Comparison of ENCODE assay signal across 8 cellular contexts in the genomic region with DNA sequence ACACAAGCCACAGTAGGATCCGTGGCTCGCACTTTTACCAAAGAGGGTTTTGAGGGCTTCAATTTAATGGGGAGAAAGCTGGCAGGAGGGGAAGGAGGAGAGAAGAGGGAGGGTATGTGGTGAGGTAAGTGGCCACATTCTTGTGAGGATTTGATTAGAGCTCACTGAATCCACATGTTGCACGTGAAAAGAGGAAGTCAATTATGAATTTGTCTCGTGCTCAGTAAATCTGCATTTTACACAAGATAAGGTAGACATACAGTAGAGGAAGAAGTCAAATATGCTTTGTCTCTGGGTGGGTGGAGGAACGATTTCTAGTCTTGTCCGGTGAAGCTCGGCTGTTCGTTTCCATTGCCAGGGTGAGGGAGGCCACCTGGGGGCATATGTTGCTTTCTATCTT. TPM values are rescaled to one million over a fixed set of nuclear protein-coding genes. Genes with fewer than 3 reads are reported as not detected.
DNase-seq lines count a peak whose midpoint lies in the region; ATAC-seq and TF ChIP-seq lines count a peak whose summit lies in the region.

No MANE protein-coding gene starts in this region.

- ATAC-seq in GM18861 (IDR thresholded peaks at IDR 0.05; ENCODE audit: unreplicated experiment) = no peak

- peak overlapping the region; percentile 87 for H2AFZ ChIP-seq in OCI-LY7 (ENCODE audit: low read length)
- peak overlapping the region; percentile 77 for H2AFZ ChIP-seq in parathyroid adenoma

- peaks cover 10% of the 10 kb centered on the region for H3K4me1 Mint-ChIP-seq in endodermal cell

- peaks cover 40% of the 10 kb centered on the region for H3K9me3 Mint-ChIP-seq in endodermal cell

- peaks cover 10% of the 10 kb centered on the region for H3K27me3 Mint-ChIP-seq in endodermal cell (ENCODE audit: insufficient read depth)

- BruUV-seq in OCI-LY7 (replicated peaks; lab: Mats Ljungman, UMichigan) = TSS peak; percentile 65

- CTCF ChIA-PET in OCI-LY7 (lab: Charles Lee; ENCODE audit: unreplicated experiment) = interaction anchor here (0.9 to 1.2 kb wide), 2 partner anchors 56 to 80 kb away, joined by 3 read pairs; no protein-coding TSS in a partner anchor

- H3K9ac ChIP-seq in endodermal cell (ENCODE audit: extremely low read depth, low read length, poor library complexity, severe bottlenecking) (peak overlapping the region; percentile 98), parathyroid adenoma (no peak overlapping the region)

- peak overlapping the region; percentile 72 for H3K4me3 ChIP-seq in GM12864 (ENCODE audit: low read depth, low read length)
- H3K4me3 ChIP-seq in OCI-LY7 (ENCODE audit: low read depth, low read length, poor library complexity, severe bottlenecking) = peak overlapping the region; percentile 85
- peak overlapping the region; percentile 87 for H3K4me3 ChIP-seq in endodermal cell (ENCODE audit: low read length)
- peak overlapping the region; percentile 97 for H3K4me3 ChIP-seq in parathyroid adenoma (ENCODE audit: low read depth, low read length)

- peaks cover 33% of the 10 kb centered on the region for H3K79me2 ChIP-seq in OCI-LY7 (ENCODE audit: insufficient read depth, low read depth, low read length)
- no peaks in the 10 kb centered on the region for H3K79me2 ChIP-seq in parathyroid adenoma

- peak overlapping the region; percentile 67 for H3K4me3 Mint-ChIP-seq in endodermal cell

- H3K4me2 ChIP-seq in OCI-LY7 (ENCODE audit: low read length) (peak overlapping the region; percentile 83), parathyroid adenoma (ENCODE audit: low read length) (peak overlapping the region; percentile 100)

- H3K9me3 ChIP-seq in OCI-LY7 (ENCODE audit: low read length) = peaks cover 11% of the 10 kb centered on the region; the same call in 1 of the 2 replicates
- H3K9me3 ChIP-seq in endodermal cell (ENCODE audit: control insufficient read depth, low read length) = peaks cover 35% of the 10 kb centered on the region
- H3K9me3 ChIP-seq in parathyroid adenoma (ENCODE audit: control insufficient read depth, low read length) = no peaks in the 10 kb centered on the region

- POLR2A ChIA-PET in OCI-LY7 (lab: Charles Lee) = interaction anchor here (1.4 kb wide), 1 partner anchor 77 kb away, joined by 4 read pairs; no protein-coding TSS in a partner anchor

- H3K4me1 ChIP-seq in OCI-LY7 (ENCODE audit: insufficient read depth, low read length, poor library complexity, severe bottlenecking) = peaks cover 16% of the 10 kb centered on the region
- no peaks in the 10 kb centered on the region for H3K4me1 ChIP-seq in endodermal cell (ENCODE audit: control insufficient read depth, insufficient read depth, low read length)
- H3K4me1 ChIP-seq in parathyroid adenoma = no peaks in the 10 kb centered on the region

- no peak for TF ChIP-seq CTCF in GM12864 (IDR thresholded peaks at IDR 0.05; ENCODE audit: low read depth, low read length, missing control alignments)
- no peak; the same call in 1 of the 2 replicates for TF ChIP-seq CTCF in OCI-LY7 (conservative IDR thresholded peaks at IDR 0.05; ENCODE audit: low read length)
- peak; percentile 17 for TF ChIP-seq CTCF in endodermal cell (conservative IDR thresholded peaks at IDR 0.05)
- TF ChIP-seq CTCF in parathyroid adenoma (IDR thresholded peaks at IDR 0.05) = no peak

- H3K36me3 Mint-ChIP-seq in endodermal cell (ENCODE audit: low read depth) = peaks cover 58% of the 10 kb centered on the region

- DNase-seq in GM12864 (ENCODE audit: low read depth) = no peak
- DNase-seq in OCI-LY7 (ENCODE audit: low spot score) = peak; percentile 67
- DNase-seq in endodermal cell = peak; percentile 67
- no peak for DNase-seq in GM19238 (ENCODE audit: insufficient read length, low spot score)
- no peak for DNase-seq in 8988T
- DNase-seq in NCI-H1417 (lab: John Stamatoyannopoulos, UW) = no peak

- no peaks in the 10 kb centered on the region for H3K27me3 ChIP-seq in endodermal cell (ENCODE audit: control insufficient read depth, insufficient read depth, low read length, poor library complexity, severe bottlenecking)
- H3K27me3 ChIP-seq in parathyroid adenoma (ENCODE audit: control insufficient read depth, insufficient read depth, low read length) = peaks cover 3% of the 10 kb centered on the region

- peak overlapping the region; percentile 62 for H3K27ac ChIP-seq in OCI-LY7 (ENCODE audit: low read depth, low read length, poor library complexity, severe bottlenecking)
- H3K27ac ChIP-seq in endodermal cell (ENCODE audit: low read depth, low read length) = peak overlapping the region; percentile 85
- H3K27ac ChIP-seq in parathyroid adenoma = peak overlapping the region; percentile 54

- H3K27ac Mint-ChIP-seq in endodermal cell = peak overlapping the region; percentile 93

- H3K36me3 ChIP-seq in OCI-LY7 (ENCODE audit: insufficient read depth, low read length) (peaks cover 62% of the 10 kb centered on the region), endodermal cell (ENCODE audit: control insufficient read depth, insufficient read depth, low read length) (peaks cover 60% of the 10 kb centered on the region), parathyroid adenoma (ENCODE audit: control insufficient read depth, insufficient read depth, low read length) (no peaks in the 10 kb centered on the region)

- no peaks in the 10 kb centered on the region for H3K9me2 ChIP-seq in OCI-LY7 (ENCODE audit: insufficient read depth, low read length)

- WGBS in endodermal cell (ENCODE audit: insufficient coverage in 1 of 2, insufficient read length in 1 of 2), 2 experiments = 25 to 59% methylated on average over 3 to 8 of the region's 8 CpGs

- H4K20me1 ChIP-seq in OCI-LY7 (ENCODE audit: insufficient read depth, low read length) = no peaks in the 10 kb centered on the region

- intact Hi-C loops in OCI-LY7 (cut with micrococcal nuclease; ENCODE audit: unreplicated experiment) = loop anchor here (1.0 kb wide), 2 partner anchors 80 to 126 kb away; partner anchors contain the start of gene ZNF594

RNA-seq across cellular contexts. Expression of gene ZNF232, which starts 0.9 kb away (rescaled TPM):
- total RNA-seq in OCI-LY7 (2014; rRNA removed; shearing (Covaris generic)) = 28.3 and 32.0 TPM in 2 replicates
- 20.8 and 21.3 TPM in 2 replicates for total RNA-seq in OCI-LY7 (2022)
- total RNA-seq in endodermal cell = 10 to 100 TPM; 27.2 to 32.1 TPM
- 27.0 TPM for polyA plus RNA-seq in endodermal cell (2013, experiment 1 of 2)
- polyA plus RNA-seq in endodermal cell (2013, experiment 2 of 2) = 28.5 TPM

RNA-seq across cellular contexts. Expression of gene USP6, which starts 5.0 kb away (rescaled TPM):
- total RNA-seq in OCI-LY7 (2014; rRNA removed; shearing (Covaris generic)) = 0.03 TPM in 1 of 2 replicates, not detected in the other
- total RNA-seq in OCI-LY7 (2022) = 0.06 and 0.11 TPM in 2 replicates
- under 1 TPM; 0.13 TPM for total RNA-seq in endodermal cell
- polyA plus RNA-seq in endodermal cell (2013, experiment 1 of 2) = 0.04 TPM
- polyA plus RNA-seq in endodermal cell (2013, experiment 2 of 2) = 0.04 TPM

RNA-seq across cellular contexts. Expression of gene ZFP3, which starts 32.5 kb away (rescaled TPM):
- 0.98 and 1.8 TPM in 2 replicates for total RNA-seq in OCI-LY7 (2014; rRNA removed; shearing (Covaris generic))
- 0.34 and 0.65 TPM in 2 replicates for total RNA-seq in OCI-LY7 (2022)
- 1 to 10 TPM in 1 of 2 donors, under 1 TPM in 1; 0.09 to 1.3 TPM for total RNA-seq in endodermal cell
- polyA plus RNA-seq in endodermal cell (2013, experiment 1 of 2) = 0.07 TPM
- 0.21 TPM for polyA plus RNA-seq in endodermal cell (2013, experiment 2 of 2)

Comparison
In these comparisons a context has a peak if more than half of its experiments do, and no peak if none do; other contexts are left out.
1. DNase-seq: peak in OCI-LY7 (single experiment) and endodermal cell (single experiment); none in GM12864 (single experiment), GM19238 (single experiment), 8988T (single experiment) and NCI-H1417 (0 of 3).
2. Peak in every context shown above with its lines, with median percentiles within 50 percentile points of each other: H3K4me3 ChIP-seq and H3K27ac ChIP-seq.